Comparison of ENCODE assay signal across 7 cellular contexts in the genomic region with DNA sequence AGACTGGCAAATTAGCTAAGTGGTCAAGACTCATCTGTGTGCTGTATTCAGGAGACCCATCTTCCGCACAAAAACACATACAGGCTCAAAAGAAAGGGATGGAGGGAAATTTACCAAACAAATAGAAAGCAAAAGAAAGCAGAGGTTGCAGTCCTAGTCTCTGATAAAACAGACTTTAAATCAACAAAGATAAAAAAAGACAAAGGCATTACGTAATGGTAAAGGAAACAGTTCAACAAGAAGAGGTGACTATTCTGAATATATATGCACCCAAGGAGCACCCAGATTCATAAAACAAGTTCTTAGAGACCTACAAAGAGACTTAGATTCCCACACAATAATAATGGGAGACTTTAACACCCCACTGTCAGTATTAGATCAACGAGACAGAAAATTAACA. TPM values are rescaled to one million over a fixed set of nuclear protein-coding genes. Genes with fewer than 3 reads are reported as not detected.
DNase-seq lines count a peak whose midpoint lies in the region; ATAC-seq, FAIRE-seq and TF ChIP-seq lines count a peak whose summit lies in the region.
"Not testable (repeated sequence)": the region's sequence is repeated elsewhere in the genome, so short reads cannot be mapped to it uniquely, and the experiment has no call there.

No MANE protein-coding gene starts in this region.

- not testable (repeated sequence) for H3K36me3 ChIP-seq in Caco-2 (ENCODE audit: control insufficient read depth, insufficient read depth, low read length); HEK293 (ENCODE audit: control insufficient read depth in 2 of 2, insufficient read depth in 1 of 2, low read length in 2 of 2); PC-9 (ENCODE audit: low read depth); K562 (ENCODE audit: control insufficient read depth, insufficient read depth, low read length); endodermal cell (ENCODE audit: control insufficient read depth, insufficient read depth, low read length); liver (ENCODE audit: control insufficient read depth in 4 of 4, insufficient read depth in 3 of 4, low read depth in 1 of 4, low read length in 3 of 4); pancreas

- not testable (repeated sequence) for TF ChIP-seq RAD21 in K562 (CRISPR knock-in tag; conservative IDR thresholded peaks at IDR 0.05 in 1 of 2, IDR thresholded peaks at IDR 0.05 in 1 of 2); liver (IDR thresholded peaks at IDR 0.05)

- H3F3A ChIP-seq in PC-9 (ENCODE audit: insufficient read depth, low read depth), result peaks cover 13% of the 10 kb centered on the region

- intact Hi-C loops in Caco-2 (cut with micrococcal nuclease; ENCODE audit: unreplicated experiment); K562 (cut with micrococcal nuclease); pancreas (cut with DNase I): not testable (repeated sequence)
- intact Hi-C loops in PC-9 (cut with micrococcal nuclease; ENCODE audit: unreplicated experiment), result loop anchor here (1.0 kb wide), 1 partner anchor 45 kb away; no protein-coding TSS in a partner anchor

- peak overlapping the region; percentile 14; the same call in 1 of the 2 replicates for H3K4me2 ChIP-seq in PC-9
- not testable (repeated sequence) for H3K4me2 ChIP-seq in K562 (ENCODE audit: insufficient read depth, low read length)

- H3K4me3 ChIP-seq in Caco-2 (ENCODE audit: low read depth, low read length); HEK293 (ENCODE audit: low read depth, low read length); PC-9; K562; endodermal cell (ENCODE audit: low read length); liver (ENCODE audit: low read depth in 1 of 3, low read length in 3 of 3); pancreas: not testable (repeated sequence)

- H3K36me3 Mint-ChIP-seq in Caco-2 (ENCODE audit: insufficient read depth, unreplicated experiment), result peaks cover 21% of the 10 kb centered on the region
- H3K36me3 Mint-ChIP-seq in endodermal cell (ENCODE audit: low read depth), result peaks cover 26% of the 10 kb centered on the region

- not testable (repeated sequence) for H3K27me3 Mint-ChIP-seq in Caco-2 (ENCODE audit: insufficient read depth, unreplicated experiment); endodermal cell (ENCODE audit: insufficient read depth)

- not testable (repeated sequence) for BruUV-seq in Caco-2 (replicated peaks; lab: Mats Ljungman, UMichigan); PC-9 (replicated peaks; lab: Mats Ljungman, UMichigan); K562 (replicated peaks; lab: Mats Ljungman, UMichigan)

- not testable (repeated sequence) for H3K79me2 ChIP-seq in PC-9 (ENCODE audit: low read depth); K562 (ENCODE audit: control insufficient read depth, insufficient read depth, low read length)

- not testable (repeated sequence) for H3K9me3 ChIP-seq in Caco-2; HEK293 (ENCODE audit: control insufficient read depth, insufficient read depth, low read depth, low read length); PC-9 (ENCODE audit: insufficient read depth, low read depth); K562 (replicated peaks; ENCODE audit: control insufficient read depth, insufficient read depth, low read depth, low read length); endodermal cell (ENCODE audit: control insufficient read depth, low read length); liver (ENCODE audit: control insufficient read depth in 4 of 4, low read length in 3 of 4); pancreas

- FAIRE-seq in K562 (lab: Jason Lieb, UNC); pancreas (lab: Jason Lieb, UNC): not testable (repeated sequence)

- not testable (repeated sequence) for ATAC-seq in K562
- peak; percentile 41 to 79 (median 67) for ATAC-seq in pancreas

- not testable (repeated sequence) for H3K9me1 ChIP-seq in K562 (ENCODE audit: control insufficient read depth, insufficient read depth, low read length)

- not testable (repeated sequence) for H4K20me1 ChIP-seq in PC-9 (ENCODE audit: insufficient read depth); K562 (replicated peaks; ENCODE audit: control insufficient read depth, insufficient read depth, low read length)

- DNase-seq in Caco-2; PC-9; K562 (ENCODE audit: extremely low read depth in 1 of 4, low spot score in 3 of 4); endodermal cell; pancreas: not testable (repeated sequence)

- H3K9me2 ChIP-seq in PC-9 (ENCODE audit: insufficient read depth), result not testable (repeated sequence)

- CTCF ChIA-PET in Caco-2 (lab: Charles Lee); HEK293 (lab: Yijun Ruan, JAX); PC-9 (lab: Charles Lee); K562 (lab: Yijun Ruan, JAX; ENCODE audit: low intra/inter-chr PET ratio): not testable (repeated sequence)

- not testable (repeated sequence) for TF ChIP-seq CTCF in Caco-2 (IDR thresholded peaks at IDR 0.05; ENCODE audit: insufficient read depth in 1 of 2, low read depth in 1 of 2, low read length in 1 of 2, severe bottlenecking in 1 of 2, unreplicated experiment in 1 of 2); HEK293 (tag by site-specific recombination; IDR thresholded peaks at IDR 0.05); PC-9 (conservative IDR thresholded peaks at IDR 0.05); K562 (IDR thresholded peaks at IDR 0.05 in 2 of 3, conservative IDR thresholded peaks at IDR 0.05 in 1 of 3; ENCODE audit: insufficient read depth in 2 of 3, low read depth in 1 of 3, low read length in 3 of 3); endodermal cell (conservative IDR thresholded peaks at IDR 0.05); liver (IDR thresholded peaks at IDR 0.05; ENCODE audit: low read depth, low read length, missing input control); pancreas (IDR thresholded peaks at IDR 0.05)

- H3K4me1 Mint-ChIP-seq in Caco-2 (ENCODE audit: low read depth, unreplicated experiment) (peaks cover 34% of the 10 kb centered on the region), endodermal cell (peaks cover 36% of the 10 kb centered on the region)

- H3K27ac Mint-ChIP-seq in Caco-2 (ENCODE audit: unreplicated experiment) (peak overlapping the region; percentile 60), endodermal cell (peak overlapping the region; percentile 69)

- H3K27ac ChIP-seq in HEK293 (ENCODE audit: extremely low read depth, low read depth, low read length); PC-9; K562 (ENCODE audit: extremely low read depth, low read depth, low read length); endodermal cell (ENCODE audit: low read depth, low read length); liver (ENCODE audit: low read depth in 1 of 2, low read length in 2 of 2): not testable (repeated sequence)
- peak overlapping the region in 1 of 4 donors; percentile 69 for H3K27ac ChIP-seq in pancreas

- WGBS in K562 (ENCODE audit: insufficient coverage, low coverage, missing lambda C conversion rate), result 29% methylated on average over 3 of the region's 3 CpGs
- WGBS in endodermal cell (ENCODE audit: insufficient coverage in 1 of 2, insufficient read length in 1 of 2), 2 experiments, result 67 to 90% methylated on average over 1 to 3 of the region's 3 CpGs
- 66% methylated on average over 3 of the region's 3 CpGs for WGBS in liver
- WGBS in pancreas, 2 donors, result 67 to 74% methylated on average over 3 of the region's 3 CpGs

- not testable (repeated sequence) for H3K9me3 Mint-ChIP-seq in Caco-2 (ENCODE audit: unreplicated experiment)
- H3K9me3 Mint-ChIP-seq in endodermal cell, result peaks cover 29% of the 10 kb centered on the region

- not testable (repeated sequence) for H3K4me3 Mint-ChIP-seq in Caco-2 (ENCODE audit: unreplicated experiment); endodermal cell

- POLR2A ChIA-PET in Caco-2 (lab: Charles Lee); HEK293 (lab: Yijun Ruan, JAX); PC-9 (lab: Charles Lee; ENCODE audit: unreplicated experiment): not testable (repeated sequence)
- POLR2A ChIA-PET in K562 (lab: Yijun Ruan, JAX), result interaction anchor here (1.2 kb wide), 1 partner anchor 36 kb away, joined by 4 read pairs; no protein-coding TSS in a partner anchor

- not testable (repeated sequence) for H2AFZ ChIP-seq in PC-9
- peak overlapping the region; percentile 42; the same call in 1 of the 2 replicates for H2AFZ ChIP-seq in K562 (ENCODE audit: low read depth, low read length)

- not testable (repeated sequence) for TF ChIP-seq POLR2A in K562 (conservative IDR thresholded peaks at IDR 0.05)

- in situ Hi-C loops in K562 (cut with MboI), result not testable (repeated sequence)

- TF ChIP-seq EP300 in K562 (IDR thresholded peaks at IDR 0.05; ENCODE audit: low read length), result not testable (repeated sequence)

- H3K27me3 ChIP-seq in Caco-2 (replicated peaks; ENCODE audit: control insufficient read depth, insufficient read depth, low read length); PC-9 (ENCODE audit: insufficient read depth, low read depth); K562 (ENCODE audit: control insufficient read depth in 2 of 2, insufficient read depth in 2 of 2, low read length in 2 of 2); endodermal cell (ENCODE audit: control insufficient read depth, insufficient read depth, low read length, poor library complexity, severe bottlenecking); liver (ENCODE audit: control insufficient read depth in 4 of 4, insufficient read depth in 4 of 4, low read length in 3 of 4); pancreas: not testable (repeated sequence)

- not testable (repeated sequence) for H3K9ac ChIP-seq in K562 (ENCODE audit: insufficient read depth in 1 of 2, low read depth in 2 of 2, low read length in 2 of 2); endodermal cell (ENCODE audit: extremely low read depth, low read length, poor library complexity, severe bottlenecking); liver (ENCODE audit: low read depth in 1 of 2, low read length in 2 of 2)

- H3K4me1 ChIP-seq in Caco-2 (peaks cover 20% of the 10 kb centered on the region), HEK293 (ENCODE audit: control insufficient read depth, insufficient read depth, low read length) (peaks cover 12% of the 10 kb centered on the region), PC-9 (replicated peaks; ENCODE audit: insufficient read depth) (peaks cover 26% of the 10 kb centered on the region), K562 (replicated peaks in 1 of 2; ENCODE audit: control insufficient read depth in 2 of 2, insufficient read depth in 2 of 2, low read length in 2 of 2) (peaks cover 4 to 12% of the 10 kb centered on the region in 2 experiments; a peak in 4 of 5 replicates), pancreas (peaks cover 10 to 19% (median 18%) of the 10 kb centered on the region in 3 donors)
- not testable (repeated sequence) for H3K4me1 ChIP-seq in endodermal cell (ENCODE audit: control insufficient read depth, insufficient read depth, low read length); liver (ENCODE audit: control insufficient read depth in 4 of 4, insufficient read depth in 4 of 4, low read length in 3 of 4)

RNA-seq across cellular contexts. Expression of gene STK31, which starts 48.8 kb away (rescaled TPM):
- total RNA-seq in Caco-2 (2022), result 37.0 and 38.9 TPM in 2 replicates
- 0.48 and 0.57 TPM in 2 replicates for total RNA-seq in PC-9 (2021)
- total RNA-seq in K562 (2011; cell fraction: chromatin; rRNA removed; ENCODE audit: low replicate concordance), result 0.30 and 0.63 TPM in 2 replicates
- 0.26 and 0.33 TPM in 2 replicates for total RNA-seq in K562 (2011; cell fraction: nucleolus; rRNA removed)
- 0.15 and 0.37 TPM in 2 replicates for total RNA-seq in K562 (2011; cell fraction: nucleoplasm; rRNA removed)
- total RNA-seq in K562 (2014; rRNA removed), result 0.61 and 1.2 TPM in 2 replicates
- total RNA-seq in K562 (2014; rRNA removed; fragmentation: Illumina TruSeq; extraction: Trizol), result 0.25 and 0.77 TPM in 2 replicates
- 0.18 and 0.49 TPM in 2 replicates for total RNA-seq in K562 (2015; rRNA removed; fragmentation: Illumina TruSeq; extraction: Trizol)
- 0.09 and 0.20 TPM in 2 replicates for total RNA-seq in K562 (2021)
- 0.26 and 0.46 TPM in 2 replicates for polyA plus RNA-seq in K562 (2011; rRNA removed)
- polyA plus RNA-seq in K562 (2011; cell fraction: cytosol; rRNA removed), result 0.03 and 0.19 TPM in 2 replicates
- polyA plus RNA-seq in K562 (2011; cell fraction: nucleus; rRNA removed), result 0.26 and 0.70 TPM in 2 replicates
- polyA plus RNA-seq in K562 (2012), result 0.35 and 0.48 TPM in 2 replicates
- polyA plus RNA-seq in K562 (2014; fragmentation: Illumina TruSeq; extraction: Trizol), result 0.30 and 0.64 TPM in 2 replicates
- under 1 TPM; 0.10 to 0.56 TPM for polyA plus RNA-seq in K562 (2014; fragmentation: Nextera tagmentation; extraction: Ambion mirVana)
- 0.20 and 0.91 TPM in 2 replicates for polyA plus RNA-seq in K562 (2014; rRNA removed)
- 0.21 and 0.39 TPM in 2 replicates for polyA minus RNA-seq in K562 (2011; rRNA and poly(A)+ RNA removed)
- not detected in 2 replicates for polyA minus RNA-seq in K562 (2011; cell fraction: cytosol; rRNA and poly(A)+ RNA removed)
- 0.33 and 0.94 TPM in 2 replicates for polyA minus RNA-seq in K562 (2011; cell fraction: nucleus; rRNA and poly(A)+ RNA removed)
- 1 to 10 TPM; 1.4 to 1.6 TPM for total RNA-seq in endodermal cell
- 0.46 TPM for polyA plus RNA-seq in endodermal cell (2013, experiment 1 of 2)
- 0.41 TPM for polyA plus RNA-seq in endodermal cell (2013, experiment 2 of 2)
- under 1 TPM; 0.05 to 0.59 TPM for total RNA-seq in liver
- under 1 TPM; 0.03 to 0.31 TPM for polyA plus RNA-seq in liver
- total RNA-seq in pancreas, result under 1 TPM; 0.28 to 0.81 (median 0.68) TPM
- 1 to 10 TPM in 1 of 2 donors, under 1 TPM in 1; 0.95 to 1.2 TPM for polyA plus RNA-seq in pancreas

Comparison
In these comparisons a context has a peak if more than half of its experiments do, and no peak if none do; other contexts are left out.
1. RNA of gene STK31, which starts 48.8 kb away (total RNA-seq): 37.0 to 38.9 TPM in Caco-2; 1.4 to 1.6 TPM in endodermal cell, 0.28 to 0.81 TPM in pancreas, 0.05 to 0.59 TPM in liver, 0.48 to 0.57 TPM in PC-9 and 0.09 to 1.2 TPM in K562; every median in the first group is over 10 times any median in the second.